In genomic region chr5:143533475-143533874, GRCh38 we compare ENCODE assay signal across 29 cellular contexts.
"Had no signal": no experiment of that assay in that cellular context is flagged by ENCODE, and none has a peak within 500 bp of the region (broad histone marks: within the 10 kb centered on the region; RNA-seq: fewer than 3 reads in every experiment).

No MANE protein-coding gene starts in this region.

- H3K4me3 ChIP-seq: colonic mucosa, coronary artery, dorsolateral prefrontal cortex, esophagus muscularis mucosa, esophagus squamous epithelium, gastrocnemius medialis, gastroesophageal sphincter, heart left ventricle, heart right ventricle had no signal

- H3K36me3 ChIP-seq: colonic mucosa, esophagus muscularis mucosa, esophagus squamous epithelium, gastrocnemius medialis, gastroesophageal sphincter, heart left ventricle, heart right ventricle had no signal

- ATAC-seq: effector memory CD8-positive, alpha-beta T cell; esophagus mucosa; foreskin keratinocyte; gastrocnemius medialis; gastroesophageal sphincter had no signal

- DNase-seq: colonic mucosa; cortex of kidney; dermis blood vessel endothelial cell; dorsolateral prefrontal cortex; effector CD4-positive, alpha-beta T cell; effector CD8-positive, alpha-beta T cell; effector memory CD4-positive, alpha-beta T cell; effector memory CD8-positive, alpha-beta T cell; endodermal cell; erythroblast; esophagus squamous epithelium; foreskin fibroblast; foreskin keratinocyte; foreskin melanocyte; gastrocnemius medialis; glutamatergic neuron; head of caudate nucleus; heart left ventricle; heart right ventricle had no signal

- H3K4me1 ChIP-seq: colonic mucosa, esophagus muscularis mucosa, gastrocnemius medialis, gastroesophageal sphincter had no signal

- H3K27me3 ChIP-seq: colonic mucosa, dorsolateral prefrontal cortex, esophagus muscularis mucosa, esophagus squamous epithelium, foreskin keratinocyte, gastrocnemius medialis, gastroesophageal sphincter, heart left ventricle, heart right ventricle had no signal

- H3K4me3 Mint-ChIP-seq: dendritic cell treated with granulocyte-macrophage colony-stimulating factor and Interleukin-4, amounts not matched to agents 40 ng/mL and 50 ng/mL, for 4 days; effector memory CD8-positive, alpha-beta T cell; endodermal cell had no signal

- H3K27me3 Mint-ChIP-seq: dendritic cell treated with granulocyte-macrophage colony-stimulating factor and Interleukin-4, amounts not matched to agents 40 ng/mL and 50 ng/mL, for 4 days; effector memory CD8-positive, alpha-beta T cell had no signal

- H3K27ac Mint-ChIP-seq: dendritic cell treated with granulocyte-macrophage colony-stimulating factor and Interleukin-4, amounts not matched to agents 40 ng/mL and 50 ng/mL, for 4 days; effector memory CD8-positive, alpha-beta T cell; endodermal cell had no signal

- H3K4me1 Mint-ChIP-seq: endodermal cell had no signal

- H3K9me3 ChIP-seq: colonic mucosa, esophagus muscularis mucosa, esophagus squamous epithelium, gastrocnemius medialis, gastroesophageal sphincter had no signal

- H3K27ac ChIP-seq: colonic mucosa, coronary artery, dorsolateral prefrontal cortex, epithelial cell of prostate, esophagus muscularis mucosa, esophagus squamous epithelium, foreskin keratinocyte, gastrocnemius medialis, gastroesophageal sphincter, heart left ventricle, heart right ventricle had no signal

- FAIRE-seq: colon, endometrium, endothelial cell of umbilical vein, frontal cortex had no signal

- H3K9me3 Mint-ChIP-seq: dendritic cell treated with granulocyte-macrophage colony-stimulating factor and Interleukin-4, amounts not matched to agents 40 ng/mL and 50 ng/mL, for 4 days; effector memory CD8-positive, alpha-beta T cell had no signal
